In the genomic region with DNA sequence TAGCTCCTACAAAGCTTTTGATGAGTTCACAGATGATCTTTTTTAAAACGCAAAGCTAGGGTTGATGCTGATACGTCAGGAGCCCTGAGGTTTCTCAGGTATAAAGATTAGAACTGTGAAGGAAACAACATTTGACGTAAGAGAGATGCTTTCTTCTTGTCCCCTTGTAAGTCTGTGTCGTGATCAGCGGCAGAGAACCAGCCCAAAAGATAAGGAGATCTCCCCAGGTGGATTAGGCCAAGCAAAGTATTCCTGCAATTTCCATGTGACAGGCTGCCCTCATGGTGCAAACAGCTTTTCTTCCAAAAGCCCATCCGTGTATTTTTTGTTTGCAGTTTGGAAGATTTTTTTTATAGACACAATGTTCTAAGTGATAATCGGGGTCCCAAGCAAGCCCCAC, we compare ENCODE assay signal across 18 cellular contexts.
"Had no signal": no experiment of that assay in that cellular context is flagged by ENCODE, and none has a peak within 500 bp of the region (broad histone marks: within the 10 kb centered on the region; RNA-seq: fewer than 3 reads in every experiment).

No MANE protein-coding gene starts in this region.

- H3K4me1 ChIP-seq: colonic mucosa, gastrocnemius medialis, sigmoid colon, tibial artery, vagina had no signal

- H3K36me3 ChIP-seq: cardiac muscle cell, colonic mucosa had no signal

- H3K4me3 Mint-ChIP-seq: activated naive CD4-positive, alpha-beta T cell treated with anti-CD3 and anti-CD28 coated beads, Interleukin-2, amount 10 ng/mL, durations not matched to agents 7 days and 5 days; stimulated activated naive B cell treated with anti-CD40 and anti-IgM and Interleukin-4, amounts not matched to agents 10 μg/mL and 1 μg/mL and 100 μg/mL, for 72 hours had no signal

- H3K27me3 ChIP-seq: cardiac muscle cell, colonic mucosa, gastrocnemius medialis, sigmoid colon, tibial artery, vagina had no signal

- H3K27me3 Mint-ChIP-seq: activated naive CD4-positive, alpha-beta T cell treated with anti-CD3 and anti-CD28 coated beads, Interleukin-2, amount 10 ng/mL, durations not matched to agents 7 days and 5 days; naive B cell; stimulated activated naive B cell treated with anti-CD40 and anti-IgM and Interleukin-4, amounts not matched to agents 10 μg/mL and 1 μg/mL and 100 μg/mL, for 72 hours had no signal

- ATAC-seq: gastrocnemius medialis; left ventricle myocardium superior; mucosa of descending colon; stimulated activated naive B cell treated with anti-CD40 and anti-IgM and Interleukin-4, amounts not matched to agents 10 μg/mL and 1 μg/mL and 100 μg/mL, for 72 hours had no signal

- H3K4me1 Mint-ChIP-seq: activated naive CD4-positive, alpha-beta T cell treated with anti-CD3 and anti-CD28 coated beads, Interleukin-2, amount 10 ng/mL, durations not matched to agents 7 days and 5 days; naive B cell; stimulated activated naive B cell treated with anti-CD40 and anti-IgM and Interleukin-4, amounts not matched to agents 10 μg/mL and 1 μg/mL and 100 μg/mL, for 72 hours had no signal

- H3K9me3 Mint-ChIP-seq: activated naive CD4-positive, alpha-beta T cell treated with anti-CD3 and anti-CD28 coated beads, Interleukin-2, amount 10 ng/mL, durations not matched to agents 7 days and 5 days; naive B cell; stimulated activated naive B cell treated with anti-CD40 and anti-IgM and Interleukin-4, amounts not matched to agents 10 μg/mL and 1 μg/mL and 100 μg/mL, for 72 hours had no signal

- FAIRE-seq: endometrium had no signal

- DNase-seq: activated CD4-positive, alpha-beta T cell treated with anti-CD3 and anti-CD28 coated beads, Interleukin-2, amount 50 U/mL, for 1 hour; activated CD4-positive, CD25-positive, alpha-beta regulatory T cell treated with anti-CD3 and anti-CD28 coated beads, Interleukin-2, amount 50 U/mL, for 72 hours; activated CD8-positive, alpha-beta memory T cell treated with anti-CD3 and anti-CD28 coated beads, Interleukin-2, amount 50 U/mL, for 48 hours; activated effector memory CD4-positive, alpha-beta T cell treated with Interleukin-2 at 50 U/mL for 16 hours; activated naive CD4-positive, alpha-beta T cell treated with anti-CD3 and anti-CD28 coated beads, Interleukin-2, amount 10 ng/mL, durations not matched to agents 7 days and 5 days; activated T-cell treated with anti-CD3 and anti-CD28 coated beads, Interleukin-2, amount 50 U/mL, for 48 hours; colonic mucosa; gastrocnemius medialis; kidney glomerular epithelial cell; left ventricle myocardium superior; mucosa of descending colon; naive B cell; sigmoid colon; stimulated activated naive B cell treated with anti-CD40 and anti-IgM and Interleukin-4, amounts not matched to agents 10 μg/mL and 1 μg/mL and 100 μg/mL, for 72 hours; tibial artery had no signal

- H3K27ac ChIP-seq: cardiac muscle cell, colonic mucosa, gastrocnemius medialis, sigmoid colon, tibial artery, vagina had no signal

- H3K4me3 ChIP-seq: cardiac muscle cell, colonic mucosa, gastrocnemius medialis, mucosa of descending colon, sigmoid colon, tibial artery, vagina had no signal

- H3K27ac Mint-ChIP-seq: activated naive CD4-positive, alpha-beta T cell treated with anti-CD3 and anti-CD28 coated beads, Interleukin-2, amount 10 ng/mL, durations not matched to agents 7 days and 5 days; naive B cell; stimulated activated naive B cell treated with anti-CD40 and anti-IgM and Interleukin-4, amounts not matched to agents 10 μg/mL and 1 μg/mL and 100 μg/mL, for 72 hours had no signal
